In genomic region chr16:59887856-59888255, GRCh38 we compare ENCODE assay signal across 18 cellular contexts.
DNase-seq lines count a peak whose midpoint lies in the region; ATAC-seq, FAIRE-seq and TF ChIP-seq lines count a peak whose summit lies in the region.
"Had no signal": no experiment of that assay in that cellular context is flagged by ENCODE, and none has a peak within 500 bp of the region (broad histone marks: within the 10 kb centered on the region; RNA-seq: fewer than 3 reads in every experiment).

No MANE protein-coding gene starts in this region.

- H3K27ac ChIP-seq in astrocyte (ENCODE audit: low read depth, low read length) (no peak overlapping the region), left ventricle myocardium inferior (replicated peaks) (no peak overlapping the region)

- no peak overlapping the region for H3K4me2 ChIP-seq in astrocyte (ENCODE audit: low read length)
- H3K4me2 ChIP-seq: GM23338 had no signal

- no peak for ATAC-seq in GM18861 (IDR thresholded peaks at IDR 0.05; ENCODE audit: unreplicated experiment)
- ATAC-seq: GM12878, GM23338, HCT116 had no signal

- H3K9me3 Mint-ChIP-seq in astrocyte (ENCODE audit: unreplicated experiment): no peaks in the 10 kb centered on the region

- DNase-seq in ELR (ENCODE audit: low read depth) (peak; percentile 33), LHCN-M2 (ENCODE audit: low read depth) (peak; percentile 48), astrocyte (ENCODE audit: low read depth) (peak; percentile 44), LoVo (ENCODE audit: low spot score) (no peak), left ventricle myocardium inferior (no peak)
- DNase-seq: C1 segment of cervical spinal cord; Calu3; CD4-positive, alpha-beta memory T cell; COR-L47; DMS53; DMS79 treated with DMSO at 0.1 percent for 48 hours; GDM1; H9 had no signal

- no peaks in the 10 kb centered on the region for H3K36me3 Mint-ChIP-seq in astrocyte (ENCODE audit: low read depth, unreplicated experiment)
- H3K36me3 Mint-ChIP-seq: CD4-positive, alpha-beta memory T cell had no signal

- no peaks in the 10 kb centered on the region for H3K79me2 ChIP-seq in astrocyte (ENCODE audit: insufficient read depth, low read length)

- no peak overlapping the region for H2AFZ ChIP-seq in astrocyte (ENCODE audit: low read depth, low read length)
- H2AFZ ChIP-seq: GM23338 had no signal

- no peak overlapping the region for H3K9ac ChIP-seq in astrocyte (ENCODE audit: low read length)

- intact Hi-C loops in left ventricle myocardium inferior (cut with micrococcal nuclease): no loop called here

- H3K4me1 ChIP-seq in astrocyte (ENCODE audit: insufficient read depth, low read length) (no peaks in the 10 kb centered on the region), left ventricle myocardium inferior (no peaks in the 10 kb centered on the region)

- H3K36me3 ChIP-seq in astrocyte (ENCODE audit: insufficient read depth, low read length) (no peaks in the 10 kb centered on the region), left ventricle myocardium inferior (no peaks in the 10 kb centered on the region)

- FAIRE-seq in astrocyte (lab: Jason Lieb, UNC): no peak
- FAIRE-seq: GM12878, GM18507 had no signal

- H3K27ac Mint-ChIP-seq in astrocyte (ENCODE audit: unreplicated experiment): no peak overlapping the region
- H3K27ac Mint-ChIP-seq: CD4-positive, alpha-beta memory T cell; GM23338; H9 had no signal

- TF ChIP-seq CTCF in astrocyte (IDR thresholded peaks at IDR 0.05; ENCODE audit: insufficient read depth, low read depth, low read length): no peak
- TF ChIP-seq CTCF in left ventricle myocardium inferior (IDR thresholded peaks at IDR 0.05; ENCODE audit: borderline replicate concordance): no peak

- no peak overlapping the region for H3K4me3 Mint-ChIP-seq in astrocyte (ENCODE audit: unreplicated experiment)
- H3K4me3 Mint-ChIP-seq: CD4-positive, alpha-beta memory T cell; GM23338; H9 had no signal

- H3K27me3 ChIP-seq in astrocyte (ENCODE audit: insufficient read depth, low read length) (no peaks in the 10 kb centered on the region), left ventricle myocardium inferior (ENCODE audit: low read depth) (no peaks in the 10 kb centered on the region)

- H4K20me1 ChIP-seq in astrocyte (ENCODE audit: insufficient read depth, low read length): no peaks in the 10 kb centered on the region

- H3K9me3 ChIP-seq in astrocyte (ENCODE audit: insufficient read depth, low read depth, low read length) (no peaks in the 10 kb centered on the region), left ventricle myocardium inferior (replicated peaks) (peaks cover 28% of the 10 kb centered on the region)

- no peaks in the 10 kb centered on the region for H3K4me1 Mint-ChIP-seq in astrocyte (ENCODE audit: low read depth, unreplicated experiment)
- H3K4me1 Mint-ChIP-seq: CD4-positive, alpha-beta memory T cell; GM23338; H9 had no signal

- no peaks in the 10 kb centered on the region for H3K27me3 Mint-ChIP-seq in astrocyte (ENCODE audit: low read depth, unreplicated experiment)
- H3K27me3 Mint-ChIP-seq: CD4-positive, alpha-beta memory T cell had no signal

- H3K4me3 ChIP-seq in astrocyte (ENCODE audit: insufficient read depth, low read depth, low read length) (no peak overlapping the region), left ventricle myocardium inferior (no peak overlapping the region)
- H3K4me3 ChIP-seq: GM12878, GM23338 had no signal

Comparison
In these comparisons a context has a peak if more than half of its experiments do, and no peak if none do; other contexts are left out.
1. DNase-seq: peak in ELR (single experiment), LHCN-M2 (single experiment) and astrocyte (single experiment); none in LoVo (single experiment) and left ventricle myocardium inferior (single experiment).